24 cellular contexts compared by ENCODE assay signal in genomic region chr2:173876833-173877413, GRCh38.
"Had no signal": no experiment of that assay in that cellular context is flagged by ENCODE, and none has a peak within 500 bp of the region (broad histone marks: within the 10 kb centered on the region; RNA-seq: fewer than 3 reads in every experiment).

No MANE protein-coding gene starts in this region.

- H3K4me3 ChIP-seq: dorsolateral prefrontal cortex, hepatocyte, mucosa of descending colon, neural progenitor cell, psoas muscle, skin epidermis, stomach, thoracic aorta, transverse colon had no signal

- H3K79me2 ChIP-seq: hepatocyte, parathyroid adenoma had no signal

- DNase-seq: cortex of kidney; dorsolateral prefrontal cortex; effector CD8-positive, alpha-beta T cell; foreskin melanocyte; head of caudate nucleus; mammary epithelial cell; mucosa of descending colon; occipital lobe; psoas muscle; retina; stimulated activated CD4-positive, alpha-beta T cell treated with anti-CD3 and anti-CD28 coated beads, Interleukin-2, amount 100 ng/mL, for 24 hours; stimulated activated CD4-positive, alpha-beta T cell treated with anti-CD3 and anti-CD28 coated beads, Interleukin-4, amount 100 ng/mL, for 4 hours; stimulated activated naive CD4-positive, alpha-beta T cell; stomach; substantia nigra; transverse colon had no signal

- H3K4me1 ChIP-seq: neural progenitor cell, parathyroid adenoma, psoas muscle, transverse colon had no signal

- H3K4me2 ChIP-seq: hepatocyte, neural progenitor cell had no signal

- H3K36me3 ChIP-seq: neural progenitor cell, stomach, thoracic aorta, transverse colon had no signal

- ATAC-seq: left lobe of liver, mucosa of descending colon, psoas muscle, sciatic nerve had no signal

- H3K9ac ChIP-seq: neural progenitor cell, parathyroid adenoma had no signal

- H3K27ac ChIP-seq: dorsolateral prefrontal cortex, hepatocyte, neural progenitor cell, parathyroid adenoma, psoas muscle, skin epidermis, stomach, thoracic aorta, transverse colon had no signal

- H3K27me3 ChIP-seq: hepatocyte, neural progenitor cell, stomach, transverse colon had no signal

- H2AFZ ChIP-seq: hepatocyte, neural progenitor cell, parathyroid adenoma had no signal

- FAIRE-seq: islet of Langerhans had no signal

- H3K9me3 ChIP-seq: mucosa of descending colon, psoas muscle, stomach, thoracic aorta, transverse colon had no signal
